Comparison of ENCODE assay signal across 1 cellular context in genomic region chr11:28699701-28700100, GRCh38.
TF ChIP-seq lines count a peak whose summit lies in the region.

No MANE protein-coding gene starts in this region.

TF ChIP-seq in SK-N-SH, 30 proteins besides CTCF, POLR2A, EP300 and RAD21 (continued from another document):
- TF ChIP-seq RCOR1 (IDR thresholded peaks at IDR 0.05; ENCODE audit: low read length) (no peak), JUND (IDR thresholded peaks at IDR 0.05) (no peak), GATA2 (CRISPR knock-in tag; IDR thresholded peaks at IDR 0.05) (no peak), NRF1 (IDR thresholded peaks at IDR 0.05; ENCODE audit: low read depth, low read length) (no peak), TCF12 (IDR thresholded peaks at IDR 0.05) (no peak), SIN3A (IDR thresholded peaks at IDR 0.05; ENCODE audit: borderline replicate concordance, low read depth, low read length) (no peak), FOXJ3 (CRISPR knock-in tag; IDR thresholded peaks at IDR 0.05) (no peak), FOXM1 (IDR thresholded peaks at IDR 0.05; ENCODE audit: low read depth) (no peak)
- TF ChIP-seq, protein P1, sequence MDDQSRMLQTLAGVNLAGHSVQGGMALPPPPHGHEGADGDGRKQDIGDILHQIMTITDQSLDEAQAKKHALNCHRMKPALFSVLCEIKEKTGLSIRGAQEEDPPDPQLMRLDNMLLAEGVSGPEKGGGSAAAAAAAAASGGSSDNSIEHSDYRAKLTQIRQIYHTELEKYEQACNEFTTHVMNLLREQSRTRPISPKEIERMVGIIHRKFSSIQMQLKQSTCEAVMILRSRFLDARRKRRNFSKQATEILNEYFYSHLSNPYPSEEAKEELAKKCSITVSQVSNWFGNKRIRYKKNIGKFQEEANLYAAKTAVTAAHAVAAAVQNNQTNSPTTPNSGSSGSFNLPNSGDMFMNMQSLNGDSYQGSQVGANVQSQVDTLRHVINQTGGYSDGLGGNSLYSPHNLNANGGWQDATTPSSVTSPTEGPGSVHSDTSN (IDR thresholded peaks at IDR 0.05), result no peak
TF ChIP-seq in SK-N-SH: peak in this region for 0.
